8 cellular contexts compared by ENCODE assay signal in the genomic region with DNA sequence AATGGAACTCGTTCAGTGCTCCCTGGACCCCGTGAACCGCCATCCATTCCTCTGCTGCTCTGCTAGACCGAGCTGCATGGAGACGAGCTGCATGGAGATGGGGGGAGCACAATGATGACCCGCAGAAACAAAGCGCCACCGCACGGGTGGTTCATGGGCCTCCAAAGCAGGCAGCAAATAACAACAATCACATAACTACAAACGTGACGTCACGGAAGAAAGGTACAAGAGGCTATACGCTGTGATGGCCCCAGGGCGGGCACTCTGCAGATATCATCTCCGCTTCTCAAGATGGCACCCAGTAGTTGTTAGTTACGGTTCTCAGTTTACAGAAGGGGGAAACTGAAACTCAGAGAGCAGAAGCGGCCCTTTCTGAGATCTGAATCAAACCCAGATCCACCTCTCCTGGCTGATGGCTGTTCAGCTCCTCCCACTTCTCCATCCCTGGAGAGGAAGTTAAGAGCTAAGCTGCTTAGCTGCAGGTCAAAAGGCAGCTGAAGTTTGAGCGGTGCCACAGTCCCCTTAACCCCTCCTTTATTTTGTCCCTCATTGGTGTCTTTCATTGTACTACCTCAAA. TPM values are rescaled to one million over a fixed set of nuclear protein-coding genes. Genes with fewer than 3 reads are reported as not detected.
DNase-seq lines count a peak whose midpoint lies in the region; ATAC-seq and TF ChIP-seq lines count a peak whose summit lies in the region.

No MANE protein-coding gene starts in this region.

- H3F3A ChIP-seq in DOHH2 (ENCODE audit: control insufficient read depth, insufficient read depth): peaks cover 12% of the 10 kb centered on the region

- H3K79me2 ChIP-seq in DOHH2 (ENCODE audit: control insufficient read depth, low read length): peaks cover 80% of the 10 kb centered on the region

- H3K27ac Mint-ChIP-seq in WTC11: peak overlapping the region; percentile 87; the same call in 1 of the 2 replicates

- peaks cover 37% of the 10 kb centered on the region for H3K4me1 ChIP-seq in DOHH2 (ENCODE audit: control insufficient read depth, low read length)
- H3K4me1 ChIP-seq in HUES48 (ENCODE audit: control insufficient read depth, insufficient read depth, low read length): peaks cover 8% of the 10 kb centered on the region
- H3K4me1 ChIP-seq in lower lobe of right lung: peaks cover 24% of the 10 kb centered on the region
- peaks cover 14 to 33% (median 22%) of the 10 kb centered on the region in 4 donors for H3K4me1 ChIP-seq in upper lobe of left lung

- 73 to 86% methylated on average over 18 of the region's 18 CpGs for WGBS in upper lobe of left lung, 2 donors

- H3K4me3 Mint-ChIP-seq in WTC11: peak overlapping the region; percentile 94

- POLR2A ChIA-PET in WTC11 (lab: Charles Lee): interaction anchor here (0.6 kb wide), 1 partner anchor 199 kb away, joined by 3 read pairs; no protein-coding TSS in a partner anchor

- H3K9me2 ChIP-seq in DOHH2 (replicated peaks; ENCODE audit: control insufficient read depth, low read length): no peaks in the 10 kb centered on the region

- peak overlapping the region; percentile 87 for H3K4me3 ChIP-seq in DOHH2 (ENCODE audit: low read length)
- H3K4me3 ChIP-seq in HUES48 (ENCODE audit: low read depth, low read length): peak overlapping the region; percentile 95; the same call in 1 of the 2 replicates
- H3K4me3 ChIP-seq in lower lobe of right lung: peak overlapping the region; percentile 99
- peak overlapping the region in 1 of 4 donors; percentile 96 for H3K4me3 ChIP-seq in upper lobe of left lung

- H4K20me1 ChIP-seq in DOHH2 (ENCODE audit: control insufficient read depth, insufficient read depth, low read depth, low read length): peaks cover 7% of the 10 kb centered on the region

- no peak overlapping the region for H3K9ac ChIP-seq in HUES48 (ENCODE audit: low read depth, low read length)

- no peaks in the 10 kb centered on the region for H3K27me3 Mint-ChIP-seq in WTC11 (ENCODE audit: low read depth)

- DNase-seq in WTC11 (ENCODE audit: low spot score) (no peak), lower lobe of right lung (peak; percentile 48), upper lobe of left lung (no peak), NCI-H2081 (lab: John Stamatoyannopoulos, UW) (no peak)
- no peak for DNase-seq in activated CD8-positive, alpha-beta memory T cell treated with anti-CD3 and anti-CD28 coated beads for 24 hours

- H3K36me3 ChIP-seq in DOHH2 (ENCODE audit: control insufficient read depth, low read length): peaks cover 57% of the 10 kb centered on the region
- peaks cover 42% of the 10 kb centered on the region for H3K36me3 ChIP-seq in HUES48 (ENCODE audit: control insufficient read depth, insufficient read depth, low read length)
- peaks cover 36% of the 10 kb centered on the region for H3K36me3 ChIP-seq in lower lobe of right lung
- peaks cover 17 to 35% (median 30%) of the 10 kb centered on the region in 4 donors for H3K36me3 ChIP-seq in upper lobe of left lung

- TF ChIP-seq POLR2A in upper lobe of left lung (IDR thresholded peaks at IDR 0.05): no peak

- CTCF ChIA-PET in WTC11 (lab: Charles Lee): interaction anchor here (0.8 to 1.4 kb wide), 4 partner anchors 18 to 129 kb away, joined by 3 to 6 read pairs (median 4); partner anchors contain the start of gene GMIP

- peak; percentile 20 for ATAC-seq in GM19463 (IDR thresholded peaks at IDR 0.05; ENCODE audit: unreplicated experiment)
- no peak for ATAC-seq in WTC11
- ATAC-seq in lower lobe of right lung: peak in 1 of 2 donors; percentile 2
- ATAC-seq in upper lobe of left lung (ENCODE audit: low FRiP score in 2 of 2): no peak

- peaks cover 17% of the 10 kb centered on the region for H3K4me1 Mint-ChIP-seq in WTC11

- H3K27ac ChIP-seq in DOHH2 (ENCODE audit: low read depth, low read length) (peak overlapping the region; percentile 85), HUES48 (ENCODE audit: low read depth, low read length) (no peak overlapping the region), lower lobe of right lung (peak overlapping the region; percentile 96), upper lobe of left lung (peak overlapping the region in 2 of 4 donors; percentile 26 to 94)

- TF ChIP-seq CTCF in DOHH2 (IDR thresholded peaks at IDR 0.05; ENCODE audit: low read depth, low read length, poor library complexity, severe bottlenecking) (no peak), WTC11 (IDR thresholded peaks at IDR 0.05) (no peak), lower lobe of right lung (IDR thresholded peaks at IDR 0.05) (no peak), upper lobe of left lung (IDR thresholded peaks at IDR 0.05) (no peak)

- no peaks in the 10 kb centered on the region for H3K9me3 Mint-ChIP-seq in WTC11

- peak overlapping the region; percentile 87 for H3K4me2 ChIP-seq in DOHH2 (ENCODE audit: low read length)

- H3K9me3 ChIP-seq in DOHH2 (ENCODE audit: control insufficient read depth, insufficient read depth, low read length) (no peaks in the 10 kb centered on the region), HUES48 (ENCODE audit: control insufficient read depth, insufficient read depth, low read length) (no peaks in the 10 kb centered on the region), lower lobe of right lung (no peaks in the 10 kb centered on the region), upper lobe of left lung (no peaks in the 10 kb centered on the region)

- peaks cover 30% of the 10 kb centered on the region for H3K36me3 Mint-ChIP-seq in WTC11

- intact Hi-C loops in lower lobe of right lung (cut with DNase I): no loop called here

- TF ChIP-seq EP300 in upper lobe of left lung (IDR thresholded peaks at IDR 0.05): no peak

- no peaks in the 10 kb centered on the region for H3K27me3 ChIP-seq in DOHH2 (ENCODE audit: control insufficient read depth, low read length)
- H3K27me3 ChIP-seq in HUES48 (ENCODE audit: control insufficient read depth, insufficient read depth, low read length): no peaks in the 10 kb centered on the region
- no peaks in the 10 kb centered on the region for H3K27me3 ChIP-seq in lower lobe of right lung (ENCODE audit: low read depth)
- H3K27me3 ChIP-seq in upper lobe of left lung: no peaks in the 10 kb centered on the region

TF ChIP-seq in WTC11, 78 proteins besides CTCF, POLR2A, EP300 and RAD21:
- TF ChIP-seq NR2C2 (CRISPR knock-in tag; IDR thresholded peaks at IDR 0.05) (no peak), TEAD4 (CRISPR knock-in tag; IDR thresholded peaks at IDR 0.05) (no peak), IRF2 (CRISPR knock-in tag; IDR thresholded peaks at IDR 0.05; ENCODE audit: borderline replicate concordance, low read depth) (no peak), ZNF281 (CRISPR knock-in tag; IDR thresholded peaks at IDR 0.05) (no peak), MXD4 (CRISPR knock-in tag; IDR thresholded peaks at IDR 0.05; ENCODE audit: borderline replicate concordance) (no peak), TEAD1 (CRISPR knock-in tag; IDR thresholded peaks at IDR 0.05) (no peak), ZMAT4 (CRISPR knock-in tag; IDR thresholded peaks at IDR 0.05) (no peak), ZNF219 (CRISPR knock-in tag; IDR thresholded peaks at IDR 0.05; ENCODE audit: borderline replicate concordance) (no peak), PREB (CRISPR knock-in tag; IDR thresholded peaks at IDR 0.05; ENCODE audit: borderline replicate concordance) (no peak), OVOL2 (CRISPR knock-in tag; IDR thresholded peaks at IDR 0.05; ENCODE audit: borderline replicate concordance) (no peak)
TF ChIP-seq in WTC11: peak in this region for 0.

RNA-seq across cellular contexts. Expression of gene ATP13A1, which starts 1.7 kb away (rescaled TPM):
- total RNA-seq in WTC11 (2021) (63.4 to 82.6 TPM (median 64.3 TPM) in 3 replicates), lower lobe of right lung (71.9 TPM), upper lobe of left lung (100 to 1,000 TPM in 3 of 6 donors, 10 to 100 TPM in 3; 58.6 to 256 (median 97.4) TPM)

RNA-seq across cellular contexts. Expression of gene ZNF101, which starts 6.9 kb away (rescaled TPM):
- total RNA-seq in WTC11 (2021) (51.3 to 54.0 TPM (median 51.4 TPM) in 3 replicates), lower lobe of right lung (13.1 TPM), upper lobe of left lung (10 to 100 TPM in 4 of 6 donors, 1 to 10 TPM in 2; 3.4 to 16.1 (median 11.1) TPM)

RNA-seq across cellular contexts. Expression of gene GMIP, which starts 18.3 kb away (rescaled TPM):
- total RNA-seq in WTC11 (2021) (19.8 to 23.0 TPM (median 21.9 TPM) in 3 replicates), lower lobe of right lung (54.4 TPM), upper lobe of left lung (100 to 1,000 TPM in 1 of 6 donors, 10 to 100 TPM in 5; 20.8 to 109 (median 49.1) TPM)

RNA-seq across cellular contexts. Expression of gene LPAR2, which starts 33.7 kb away (rescaled TPM):
- total RNA-seq in WTC11 (2021) (42.9 to 45.1 TPM (median 44.5 TPM) in 3 replicates), lower lobe of right lung (40.3 TPM), upper lobe of left lung (10 to 100 TPM; 16.4 to 51.3 (median 24.1) TPM)

RNA-seq across cellular contexts. Expression of gene PBX4, which starts 43.3 kb away (rescaled TPM):
- total RNA-seq in WTC11 (2021): 3.2 to 4.5 TPM (median 3.5 TPM) in 3 replicates
- total RNA-seq in lower lobe of right lung: 3.7 TPM
- 10 to 100 TPM in 2 of 6 donors, 1 to 10 TPM in 4; 2.0 to 30.4 (median 5.8) TPM for total RNA-seq in upper lobe of left lung
